In the genomic region with DNA sequence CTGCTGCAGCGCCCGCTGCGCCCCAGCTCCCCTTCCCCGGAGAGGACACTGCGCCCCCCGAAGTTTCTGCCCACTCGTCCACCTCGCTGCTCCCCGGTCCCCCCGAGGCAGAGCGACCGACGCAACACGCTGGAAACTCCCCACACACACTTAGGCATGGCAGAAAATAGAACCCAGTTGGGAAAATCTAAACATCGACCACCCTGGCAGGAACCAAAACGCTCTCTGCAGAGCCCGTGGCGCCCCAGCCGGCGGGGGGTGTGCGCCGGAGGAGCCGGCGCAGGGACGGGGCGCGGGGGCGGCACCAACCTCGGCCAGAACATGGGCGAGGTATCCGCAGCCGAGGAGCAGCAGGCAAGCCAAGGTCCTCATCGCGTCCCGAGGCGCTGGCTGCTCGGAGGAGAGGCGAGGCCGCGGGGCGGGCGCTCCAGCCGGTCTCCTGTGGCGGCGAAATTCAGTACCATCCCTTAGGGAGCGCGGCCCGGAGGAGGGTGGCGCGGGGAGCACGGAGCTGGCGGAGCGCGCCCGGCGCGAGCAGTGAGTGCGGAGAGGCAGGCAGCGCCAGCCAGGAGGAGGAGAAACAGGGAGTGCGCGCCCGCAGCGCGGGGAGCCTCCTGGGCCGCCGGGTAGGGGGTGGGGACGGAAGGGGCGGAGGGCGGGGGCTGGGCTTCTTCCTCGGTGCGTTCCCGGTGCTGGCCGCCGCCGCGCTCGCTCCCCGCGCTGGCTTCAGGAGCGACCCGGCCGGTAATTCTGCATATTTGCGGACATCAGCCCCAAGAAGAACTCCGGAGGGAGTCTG, we compare ENCODE assay signal across 8 cellular contexts. TPM values are rescaled to one million over a fixed set of nuclear protein-coding genes. Genes with fewer than 3 reads are reported as not detected.
A peak's percentile ranks its signal among the peaks of the same experiment; 100 is the strongest.
DNase-seq lines count a peak whose midpoint lies in the region; ATAC-seq and TF ChIP-seq lines count a peak whose summit lies in the region.

No MANE protein-coding gene starts in this region.

- H3F3A ChIP-seq in neural cell (ENCODE audit: insufficient read depth, low read length, poor library complexity, severe bottlenecking) = no peaks in the 10 kb centered on the region

- TF ChIP-seq CTCF in neural cell (IDR thresholded peaks at IDR 0.05; ENCODE audit: poor library complexity, severe bottlenecking) = no peak
- TF ChIP-seq CTCF in upper lobe of right lung (IDR thresholded peaks at IDR 0.05) = no peak

- DNase-seq in 8988T (peak; percentile 83), NCI-H226 (peak; percentile 89), germinal center (ENCODE audit: low spot score) (peak; percentile 30), upper lobe of right lung (peak; percentile 93)
- DNase-seq in activated naive CD4-positive, alpha-beta T cell treated with anti-CD3 and anti-CD28 coated beads, Interleukin-2, amount 50 U/mL, for 72 hours (ENCODE audit: low spot score in 2 of 2) = peak in 1 of 2 donors; percentile 53

- H2AFZ ChIP-seq in neural cell (ENCODE audit: low read depth, low read length) = no peak overlapping the region

- peak; percentile 47 to 70 for ATAC-seq in activated naive CD4-positive, alpha-beta T cell treated with anti-CD3 and anti-CD28 coated beads, Interleukin-2, amount 50 U/mL, for 72 hours
- peak; percentile 75 for ATAC-seq in upper lobe of right lung
- no peak for ATAC-seq in HG02870 (IDR thresholded peaks at IDR 0.05; ENCODE audit: unreplicated experiment)

- H3K4me2 ChIP-seq in neural cell (ENCODE audit: low read length) = peak overlapping the region; percentile 68

- TF ChIP-seq EP300 in neural cell (conservative IDR thresholded peaks at IDR 0.05; ENCODE audit: poor library complexity, severe bottlenecking) = no peak

- H3K4me3 ChIP-seq in GM08714 (ENCODE audit: low read length) (peak overlapping the region; percentile 51), neural cell (ENCODE audit: low read length) (peak overlapping the region; percentile 94), upper lobe of right lung (peak overlapping the region; percentile 57)

- no peaks in the 10 kb centered on the region for H3K9me3 Mint-ChIP-seq in activated naive CD4-positive, alpha-beta T cell treated with anti-CD3 and anti-CD28 coated beads, Interleukin-2, amount 50 U/mL, for 72 hours

- no peak overlapping the region for H3K27ac ChIP-seq in neural cell (ENCODE audit: low read length)
- H3K27ac ChIP-seq in upper lobe of right lung = peak overlapping the region; percentile 72

- H3K9me3 ChIP-seq in neural cell (ENCODE audit: low read length) (no peaks in the 10 kb centered on the region), upper lobe of right lung (no peaks in the 10 kb centered on the region)

- no peaks in the 10 kb centered on the region for H3K79me2 ChIP-seq in neural cell (replicated peaks; ENCODE audit: insufficient read depth, low read length)

- H3K27me3 ChIP-seq in neural cell (ENCODE audit: insufficient read depth, low read depth, low read length) (peaks cover 85% of the 10 kb centered on the region), upper lobe of right lung (peaks cover 32% of the 10 kb centered on the region)

- no peaks in the 10 kb centered on the region for H4K20me1 ChIP-seq in neural cell (ENCODE audit: insufficient read depth)

- H3K36me3 Mint-ChIP-seq in activated naive CD4-positive, alpha-beta T cell treated with anti-CD3 and anti-CD28 coated beads, Interleukin-2, amount 50 U/mL, for 72 hours = no peaks in the 10 kb centered on the region

- H3K4me1 ChIP-seq in upper lobe of right lung = peaks cover 39% of the 10 kb centered on the region

- H3K27ac Mint-ChIP-seq in activated naive CD4-positive, alpha-beta T cell treated with anti-CD3 and anti-CD28 coated beads, Interleukin-2, amount 50 U/mL, for 72 hours = no peak overlapping the region

- no peaks in the 10 kb centered on the region for H3K36me3 ChIP-seq in neural cell (ENCODE audit: insufficient read depth, low read length)
- no peaks in the 10 kb centered on the region for H3K36me3 ChIP-seq in upper lobe of right lung

- peak overlapping the region; percentile 63 for H3K9ac ChIP-seq in neural cell (ENCODE audit: low read length)

- peak; percentile 41 for TF ChIP-seq RAD21 in neural cell (conservative IDR thresholded peaks at IDR 0.05)

- intact Hi-C loops in upper lobe of right lung (cut with DNase I) = loop anchor here (5.0 kb wide), 1 partner anchor 187 kb away; no protein-coding TSS in a partner anchor

- no peaks in the 10 kb centered on the region for H3K9me2 ChIP-seq in neural cell (ENCODE audit: insufficient read depth, low read length)

TF ChIP-seq in neural cell, 6 proteins besides CTCF, POLR2A, EP300 and RAD21:
- no peak for TF ChIP-seq TAF1 (IDR thresholded peaks at IDR 0.05; ENCODE audit: low read depth)
- TF ChIP-seq, protein P1, sequence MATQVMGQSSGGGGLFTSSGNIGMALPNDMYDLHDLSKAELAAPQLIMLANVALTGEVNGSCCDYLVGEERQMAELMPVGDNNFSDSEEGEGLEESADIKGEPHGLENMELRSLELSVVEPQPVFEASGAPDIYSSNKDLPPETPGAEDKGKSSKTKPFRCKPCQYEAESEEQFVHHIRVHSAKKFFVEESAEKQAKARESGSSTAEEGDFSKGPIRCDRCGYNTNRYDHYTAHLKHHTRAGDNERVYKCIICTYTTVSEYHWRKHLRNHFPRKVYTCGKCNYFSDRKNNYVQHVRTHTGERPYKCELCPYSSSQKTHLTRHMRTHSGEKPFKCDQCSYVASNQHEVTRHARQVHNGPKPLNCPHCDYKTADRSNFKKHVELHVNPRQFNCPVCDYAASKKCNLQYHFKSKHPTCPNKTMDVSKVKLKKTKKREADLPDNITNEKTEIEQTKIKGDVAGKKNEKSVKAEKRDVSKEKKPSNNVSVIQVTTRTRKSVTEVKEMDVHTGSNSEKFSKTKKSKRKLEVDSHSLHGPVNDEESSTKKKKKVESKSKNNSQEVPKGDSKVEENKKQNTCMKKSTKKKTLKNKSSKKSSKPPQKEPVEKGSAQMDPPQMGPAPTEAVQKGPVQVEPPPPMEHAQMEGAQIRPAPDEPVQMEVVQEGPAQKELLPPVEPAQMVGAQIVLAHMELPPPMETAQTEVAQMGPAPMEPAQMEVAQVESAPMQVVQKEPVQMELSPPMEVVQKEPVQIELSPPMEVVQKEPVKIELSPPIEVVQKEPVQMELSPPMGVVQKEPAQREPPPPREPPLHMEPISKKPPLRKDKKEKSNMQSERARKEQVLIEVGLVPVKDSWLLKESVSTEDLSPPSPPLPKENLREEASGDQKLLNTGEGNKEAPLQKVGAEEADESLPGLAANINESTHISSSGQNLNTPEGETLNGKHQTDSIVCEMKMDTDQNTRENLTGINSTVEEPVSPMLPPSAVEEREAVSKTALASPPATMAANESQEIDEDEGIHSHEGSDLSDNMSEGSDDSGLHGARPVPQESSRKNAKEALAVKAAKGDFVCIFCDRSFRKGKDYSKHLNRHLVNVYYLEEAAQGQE (IDR thresholded peaks at IDR 0.05; ENCODE audit: borderline replicate concordance) = no peak
- TF ChIP-seq SMC3 (conservative IDR thresholded peaks at IDR 0.05; ENCODE audit: poor library complexity) = peak; percentile 28
- TF ChIP-seq POLR2AphosphoS5 (IDR thresholded peaks at IDR 0.05) = peak; percentile 13
- TF ChIP-seq EZH2 (IDR thresholded peaks at IDR 0.05; ENCODE audit: borderline replicate concordance, insufficient read depth, low read length, poor library complexity, severe bottlenecking) = no peak
- TF ChIP-seq MXI1 (conservative IDR thresholded peaks at IDR 0.05; ENCODE audit: poor library complexity, severe bottlenecking) = peak; percentile 58

RNA-seq across cellular contexts. Expression of a gene that starts 0.8 kb away (rescaled TPM):
- total RNA-seq in activated naive CD4-positive, alpha-beta T cell treated with anti-CD3 and anti-CD28 coated beads, Interleukin-2, amount 50 U/mL, for 72 hours = 10 to 100 TPM in 1 of 2 donors, 1 to 10 TPM in 1; 8.4 to 11.7 TPM
- 4.1 and 5.4 TPM in 2 replicates for polyA plus RNA-seq in neural cell
- 6.5 and 7.8 TPM in 2 replicates for polyA minus RNA-seq in neural cell
- total RNA-seq in upper lobe of right lung = 57.1 TPM
